In genomic region chr12:115012861-115013667, GRCh38 we compare ENCODE assay signal across 1 cellular context.
TF ChIP-seq lines count a peak whose summit lies in the region.

No MANE protein-coding gene starts in this region.

TF ChIP-seq in HepG2, 621 proteins besides CTCF, POLR2A, EP300 and RAD21 (continued from another document):
- TF ChIP-seq HNF4A (CRISPR knock-in tag; IDR thresholded peaks at IDR 0.05): no peak
- TF ChIP-seq POLR2AphosphoS2 (IDR thresholded peaks at IDR 0.05; ENCODE audit: low read depth, low read length): no peak
- no peak for TF ChIP-seq USF2 (IDR thresholded peaks at IDR 0.05; ENCODE audit: low read depth, low read length)
- no peak for TF ChIP-seq USF2 (CRISPR knock-in tag; IDR thresholded peaks at IDR 0.05; ENCODE audit: borderline replicate concordance)
- no peak for TF ChIP-seq JUND (CRISPR knock-in tag; IDR thresholded peaks at IDR 0.05)
- no peak for TF ChIP-seq ETV6 (CRISPR knock-in tag; conservative IDR thresholded peaks at IDR 0.05)
- no peak for TF ChIP-seq REL (CRISPR knock-in tag; conservative IDR thresholded peaks at IDR 0.05)
- TF ChIP-seq GATAD1 (CRISPR knock-in tag; IDR thresholded peaks at IDR 0.05): no peak
- TF ChIP-seq, protein P1, sequence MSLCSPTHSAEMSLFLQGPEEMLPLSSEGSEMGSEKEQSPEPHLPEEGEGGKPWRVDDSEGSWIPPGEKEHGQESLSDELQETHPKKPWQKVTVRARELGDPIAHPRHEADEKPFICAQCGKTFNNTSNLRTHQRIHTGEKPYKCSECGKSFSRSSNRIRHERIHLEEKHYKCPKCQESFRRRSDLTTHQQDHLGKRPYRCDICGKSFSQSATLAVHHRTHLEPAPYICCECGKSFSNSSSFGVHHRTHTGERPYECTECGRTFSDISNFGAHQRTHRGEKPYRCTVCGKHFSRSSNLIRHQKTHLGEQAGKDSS (CRISPR knock-in tag; IDR thresholded peaks at IDR 0.05; ENCODE audit: borderline replicate concordance, low read depth): no peak
